In genomic region chrX:40772290-40772689, GRCh38 we compare ENCODE assay signal across 18 cellular contexts. TPM values are rescaled to one million over a fixed set of nuclear protein-coding genes. Genes with fewer than 3 reads are reported as not detected.
DNase-seq lines count a peak whose midpoint lies in the region; ATAC-seq and TF ChIP-seq lines count a peak whose summit lies in the region.
"Had no signal": no experiment of that assay in that cellular context is flagged by ENCODE, and none has a peak within 500 bp of the region (broad histone marks: within the 10 kb centered on the region; RNA-seq: fewer than 3 reads in every experiment).

No MANE protein-coding gene starts in this region.

- no peak overlapping the region for H2AFZ ChIP-seq in neural progenitor cell (replicated peaks)
- H2AFZ ChIP-seq: PC-9 had no signal

- ATAC-seq in HG02623 (IDR thresholded peaks at IDR 0.05; ENCODE audit: unreplicated experiment) = no peak
- ATAC-seq in HG03520 (IDR thresholded peaks at IDR 0.05; ENCODE audit: unreplicated experiment) = no peak
- ATAC-seq: activated CD8-positive, alpha-beta T cell treated with anti-CD3 and anti-CD28 coated beads for 36 hours; activated naive CD8-positive, alpha-beta T cell treated with anti-CD3 and anti-CD28 coated beads, Interleukin-2, amount 50 U/mL, for 24 hours; heart left ventricle had no signal

- TF ChIP-seq CTCF in MCF 10A (IDR thresholded peaks at IDR 0.05; ENCODE audit: unreplicated experiment) (no peak), breast epithelium (IDR thresholded peaks at IDR 0.05) (no peak), RWPE1 (conservative IDR thresholded peaks at IDR 0.05; ENCODE audit: low read depth) (no peak), fibroblast of pulmonary artery (IDR thresholded peaks at IDR 0.05; ENCODE audit: low read length, missing control alignments) (no peak), neural progenitor cell (IDR thresholded peaks at IDR 0.05) (no peak)

- H3K79me2 ChIP-seq in neural progenitor cell (ENCODE audit: low read depth) = no peaks in the 10 kb centered on the region

- H3K9me3 ChIP-seq in breast epithelium (no peaks in the 10 kb centered on the region), neural progenitor cell (ENCODE audit: low read depth) (no peaks in the 10 kb centered on the region)
- H3K9me3 ChIP-seq: heart left ventricle, thyroid gland had no signal

- intact Hi-C loops in MCF 10A (cut with micrococcal nuclease) (no loop called here), breast epithelium (cut with DNase I; ENCODE audit: low total_unique reads) (no loop called here)

- H3K27me3 Mint-ChIP-seq in MCF 10A (ENCODE audit: insufficient read depth, unreplicated experiment) = peaks cover 48% of the 10 kb centered on the region
- no peaks in the 10 kb centered on the region for H3K27me3 Mint-ChIP-seq in neural progenitor cell (ENCODE audit: insufficient read depth, low read depth)
- H3K27me3 Mint-ChIP-seq: activated CD8-positive, alpha-beta T cell treated with anti-CD3 and anti-CD28 coated beads for 36 hours; activated naive CD8-positive, alpha-beta T cell treated with anti-CD3 and anti-CD28 coated beads, Interleukin-2, amount 50 U/mL, for 24 hours had no signal

- no peak overlapping the region for H3K9ac ChIP-seq in neural progenitor cell

- BruUV-seq in MCF 10A (replicated peaks; lab: Mats Ljungman, UMichigan) = no TSS peak

- no peak overlapping the region for H3K4me3 ChIP-seq in breast epithelium
- no peak overlapping the region for H3K4me3 ChIP-seq in fibroblast of pulmonary artery (replicated peaks; ENCODE audit: low read depth, low read length)
- no peak overlapping the region for H3K4me3 ChIP-seq in neural progenitor cell
- H3K4me3 ChIP-seq: heart left ventricle, PC-9, thyroid gland had no signal

- DNase-seq in MCF 10A (ENCODE audit: unreplicated experiment) (peak; percentile 79), breast epithelium (ENCODE audit: low spot score in 2 of 2) (no peak), RWPE1 (ENCODE audit: low spot score) (peak; percentile 34), fibroblast of pulmonary artery (ENCODE audit: low read depth) (peak; percentile 23), neural progenitor cell (ENCODE audit: low spot score) (no peak), NCI-H526 treated with DMSO at 0.1 percent for 48 hours (lab: John Stamatoyannopoulos, UW) (no peak)
- DNase-seq: activated CD8-positive, alpha-beta T cell treated with anti-CD3 and anti-CD28 coated beads for 36 hours; activated naive CD8-positive, alpha-beta T cell treated with anti-CD3 and anti-CD28 coated beads, Interleukin-2, amount 50 U/mL, for 24 hours; GDM1; heart left ventricle; Kasumi-1; kidney glomerular epithelial cell; NCI-H1930; NCI-H526; thyroid gland had no signal

- H3K36me3 Mint-ChIP-seq in MCF 10A (ENCODE audit: insufficient read depth, unreplicated experiment) (no peaks in the 10 kb centered on the region), neural progenitor cell (no peaks in the 10 kb centered on the region)

- H3K27ac ChIP-seq in breast epithelium = no peak overlapping the region
- H3K27ac ChIP-seq in RWPE1 = peak overlapping the region; percentile 58
- no peak overlapping the region for H3K27ac ChIP-seq in neural progenitor cell
- H3K27ac ChIP-seq: heart left ventricle, PC-9, thyroid gland had no signal

- no peaks in the 10 kb centered on the region for H4K20me1 ChIP-seq in neural progenitor cell (ENCODE audit: low read depth)

- TF ChIP-seq POLR2A in breast epithelium (IDR thresholded peaks at IDR 0.05) = no peak

- H3K4me1 Mint-ChIP-seq in MCF 10A (ENCODE audit: insufficient read depth, unreplicated experiment) (peaks cover 13% of the 10 kb centered on the region), neural progenitor cell (no peaks in the 10 kb centered on the region)
- H3K4me1 Mint-ChIP-seq: activated naive CD8-positive, alpha-beta T cell treated with anti-CD3 and anti-CD28 coated beads, Interleukin-2, amount 50 U/mL, for 24 hours had no signal

- H3K4me2 ChIP-seq in neural progenitor cell = no peak overlapping the region
- H3K4me2 ChIP-seq: PC-9 had no signal

- no peaks in the 10 kb centered on the region for H3K36me3 ChIP-seq in breast epithelium
- H3K36me3 ChIP-seq in neural progenitor cell = no peaks in the 10 kb centered on the region
- H3K36me3 ChIP-seq: heart left ventricle, thyroid gland had no signal

- no peak overlapping the region for H3K4me3 Mint-ChIP-seq in MCF 10A (ENCODE audit: unreplicated experiment)
- H3K4me3 Mint-ChIP-seq in neural progenitor cell = no peak overlapping the region
- H3K4me3 Mint-ChIP-seq: activated CD8-positive, alpha-beta T cell treated with anti-CD3 and anti-CD28 coated beads for 36 hours; activated naive CD8-positive, alpha-beta T cell treated with anti-CD3 and anti-CD28 coated beads, Interleukin-2, amount 50 U/mL, for 24 hours had no signal

- H3K9me3 Mint-ChIP-seq in MCF 10A (ENCODE audit: unreplicated experiment) = no peaks in the 10 kb centered on the region
- peaks cover 2% of the 10 kb centered on the region for H3K9me3 Mint-ChIP-seq in neural progenitor cell
- H3K9me3 Mint-ChIP-seq: activated CD8-positive, alpha-beta T cell treated with anti-CD3 and anti-CD28 coated beads for 36 hours; activated naive CD8-positive, alpha-beta T cell treated with anti-CD3 and anti-CD28 coated beads, Interleukin-2, amount 50 U/mL, for 24 hours had no signal

- H3K27me3 ChIP-seq in breast epithelium (peaks cover 0 to 31% of the 10 kb centered on the region in 2 donors), neural progenitor cell (no peaks in the 10 kb centered on the region)
- H3K27me3 ChIP-seq: thyroid gland had no signal

- POLR2A ChIA-PET in MCF 10A (lab: Yijun Ruan, JAX) (interaction anchor here (1.1 kb wide), 1 partner anchor 37 kb away, joined by 7 read pairs; the partner anchor contains the start of gene MED14), RWPE1 (lab: Yijun Ruan, JAX; ENCODE audit: low non-redundant PET) (interaction anchor here (0.6 to 1.0 kb wide), 2 partner anchors 37 to 57 kb away, joined by 3 read pairs; partner anchors contain the start of gene MED14)

- H3F3A ChIP-seq in neural progenitor cell (ENCODE audit: low read depth) = no peaks in the 10 kb centered on the region

- CTCF ChIA-PET in MCF 10A (lab: Yijun Ruan, JAX) (interaction anchor here (1.3 to 1.6 kb wide), 2 partner anchors 22 to 120 kb away, joined by 4 read pairs; no protein-coding TSS in a partner anchor), RWPE1 (lab: Yijun Ruan, JAX) (interaction anchor here (0.6 kb wide), 1 partner anchor 1994 kb away, joined by 5 read pairs; no protein-coding TSS in a partner anchor)

- no peak overlapping the region for H3K27ac Mint-ChIP-seq in MCF 10A (ENCODE audit: low read depth, unreplicated experiment)
- H3K27ac Mint-ChIP-seq in neural progenitor cell = no peak overlapping the region
- H3K27ac Mint-ChIP-seq: activated CD8-positive, alpha-beta T cell treated with anti-CD3 and anti-CD28 coated beads for 36 hours; activated naive CD8-positive, alpha-beta T cell treated with anti-CD3 and anti-CD28 coated beads, Interleukin-2, amount 50 U/mL, for 24 hours had no signal

- no peaks in the 10 kb centered on the region for H3K4me1 ChIP-seq in breast epithelium
- no peaks in the 10 kb centered on the region for H3K4me1 ChIP-seq in neural progenitor cell
- H3K4me1 ChIP-seq: thyroid gland had no signal

RNA-seq across cellular contexts. Expression of gene MED14, which starts 36.9 kb away (rescaled TPM):
- 35.6 and 36.4 TPM in 2 replicates for total RNA-seq in MCF 10A (2022)
- 10 to 100 TPM; 25.8 to 41.4 (median 33.8) TPM for total RNA-seq in breast epithelium
- total RNA-seq in neural progenitor cell (ENCODE audit: low replicate concordance) = 43.0 and 56.4 TPM in 2 replicates

Comparison
In these comparisons a context has a peak if more than half of its experiments do, and no peak if none do; other contexts are left out.
1. DNase-seq: peak in MCF 10A (single experiment), RWPE1 (single experiment) and fibroblast of pulmonary artery (single experiment); none in breast epithelium (0 of 2), neural progenitor cell (single experiment) and NCI-H526 treated with DMSO at 0.1 percent for 48 hours (single experiment).